ENCODE assay signal across 9 cellular contexts in genomic region chr17:77420476-77420803, GRCh38.
DNase-seq lines count a peak whose midpoint lies in the region; ATAC-seq and TF ChIP-seq lines count a peak whose summit lies in the region.
"Had no signal": no experiment of that assay in that cellular context is flagged by ENCODE, and none has a peak within 500 bp of the region (broad histone marks: within the 10 kb centered on the region; RNA-seq: fewer than 3 reads in every experiment).

No MANE protein-coding gene starts in this region.

- H3K9ac ChIP-seq in colonic mucosa (ENCODE audit: low read depth in 2 of 2, low read length in 2 of 2), result peak overlapping the region; percentile 8 to 63

- peak overlapping the region; percentile 81 for H3K27ac Mint-ChIP-seq in nephron progenitor cell

- no peak for ATAC-seq in GM19324 (IDR thresholded peaks at IDR 0.05; ENCODE audit: low FRiP score, unreplicated experiment)

- H3K27ac ChIP-seq in colonic mucosa, result no peak overlapping the region

- intact Hi-C loops in colonic mucosa (cut with DNase I), result no loop called here

- H3K27me3 ChIP-seq in BJ (ENCODE audit: control insufficient read depth, insufficient read depth, low read length), result no peaks in the 10 kb centered on the region
- H3K27me3 ChIP-seq in colonic mucosa, result no peaks in the 10 kb centered on the region

- peaks cover 10% of the 10 kb centered on the region for H3K4me1 ChIP-seq in colonic mucosa

- no peak overlapping the region for H3K4me3 ChIP-seq in BJ (ENCODE audit: low read depth, low read length)
- no peak overlapping the region for H3K4me3 ChIP-seq in colonic mucosa

- CTCF ChIA-PET in BJ (lab: Yijun Ruan, JAX), result interaction anchor here (0.8 to 6.0 kb wide), 8 partner anchors 9 to 167 kb away, joined by 3 to 32 read pairs (median 4); no protein-coding TSS in a partner anchor

- POLR2A ChIA-PET in BJ (lab: Charles Lee), result interaction anchor here (1.0 kb wide), 1 partner anchor 11 kb away, joined by 3 read pairs; no protein-coding TSS in a partner anchor

- peak; percentile 17; the same call in 1 of the 2 replicates for TF ChIP-seq CTCF in BJ (IDR thresholded peaks at IDR 0.05; ENCODE audit: insufficient read depth, low read depth, low read length)
- no peak for TF ChIP-seq CTCF in colonic mucosa (IDR thresholded peaks at IDR 0.05)
- no peak for TF ChIP-seq CTCF in nephron progenitor cell (IDR thresholded peaks at IDR 0.05)

- H3K9me3 Mint-ChIP-seq in nephron progenitor cell, result no peaks in the 10 kb centered on the region

- DNase-seq in BJ (ENCODE audit: low read depth) (no peak), NCI-H524 (lab: John Stamatoyannopoulos, UW) (peak; percentile 61 to 77), colonic mucosa (no peak), nephron progenitor cell (no peak), NCI-H2196 (lab: John Stamatoyannopoulos, UW; ENCODE audit: unreplicated experiment) (no peak), NCI-H446 treated with DMSO at 0.1 percent for 48 hours (lab: John Stamatoyannopoulos, UW) (no peak), dedifferentiated amniotic fluid mesenchymal stem cell (ENCODE audit: extremely low spot score) (no peak)
- DNase-seq: SIG-M5 had no signal

- H3K4me3 Mint-ChIP-seq in nephron progenitor cell, result peak overlapping the region; percentile 40

- H3K36me3 Mint-ChIP-seq in nephron progenitor cell (ENCODE audit: low read depth), result no peaks in the 10 kb centered on the region

- no peaks in the 10 kb centered on the region for H3K27me3 Mint-ChIP-seq in nephron progenitor cell (ENCODE audit: low read depth, poor library complexity)

- H3K36me3 ChIP-seq in BJ (ENCODE audit: control insufficient read depth, insufficient read depth, low read length), result peaks cover 14% of the 10 kb centered on the region
- no peaks in the 10 kb centered on the region for H3K36me3 ChIP-seq in colonic mucosa

- H3K9me3 ChIP-seq in colonic mucosa, result no peaks in the 10 kb centered on the region

- H3K4me1 Mint-ChIP-seq in nephron progenitor cell, result peaks cover 68% of the 10 kb centered on the region

Comparison
In these comparisons a context has a peak if more than half of its experiments do, and no peak if none do; other contexts are left out.
1. DNase-seq: peak in NCI-H524 (2 of 2); none in BJ (single experiment), colonic mucosa (single experiment), nephron progenitor cell (single experiment), NCI-H2196 (single experiment), NCI-H446 treated with DMSO at 0.1 percent for 48 hours (single experiment) and dedifferentiated amniotic fluid mesenchymal stem cell (single experiment).